1 cellular context compared by ENCODE assay signal in the genomic region with DNA sequence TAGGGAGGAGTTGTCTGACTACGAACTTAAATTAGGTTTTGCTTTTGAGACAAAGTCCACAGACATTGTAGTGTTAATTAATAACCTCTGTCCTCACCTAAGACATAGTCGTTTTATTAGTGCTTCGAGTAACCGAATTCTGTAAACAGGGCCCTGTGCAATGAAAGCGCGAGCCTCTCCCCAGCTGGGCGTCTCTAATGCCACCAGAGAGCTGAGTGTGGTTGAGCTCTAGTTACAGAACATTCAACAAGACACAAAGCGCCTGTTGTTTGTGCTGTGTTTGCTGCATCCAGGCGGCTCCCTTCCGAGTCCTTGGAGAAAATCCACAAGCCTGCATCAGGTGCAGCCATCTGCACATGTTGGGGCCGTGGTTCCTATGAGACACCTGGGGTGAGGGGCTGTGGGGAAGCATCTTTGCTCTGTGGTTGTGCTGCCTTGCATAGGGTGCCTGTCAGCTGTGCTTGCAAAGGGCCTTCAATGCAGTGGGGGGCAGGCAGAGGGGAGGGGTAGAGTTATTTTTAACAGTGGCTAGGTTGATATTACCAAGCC.
TF ChIP-seq lines count a peak whose summit lies in the region.

No MANE protein-coding gene starts in this region.

TF ChIP-seq in GM23338, 12 proteins besides CTCF, POLR2A, EP300 and RAD21 (continued from another document):
- no peak for TF ChIP-seq ZNF462 (CRISPR knock-in tag; IDR thresholded peaks at IDR 0.05)
TF ChIP-seq in GM23338: peak in this region for 0.
